11 cellular contexts compared by ENCODE assay signal in genomic region chr1:99441234-99442095, GRCh38.
DNase-seq lines count a peak whose midpoint lies in the region; ATAC-seq and TF ChIP-seq lines count a peak whose summit lies in the region.
"Had no signal": no experiment of that assay in that cellular context is flagged by ENCODE, and none has a peak within 500 bp of the region (broad histone marks: within the 10 kb centered on the region; RNA-seq: fewer than 3 reads in every experiment).

No MANE protein-coding gene starts in this region.

- no peaks in the 10 kb centered on the region for H3K27me3 ChIP-seq in AG04450 (ENCODE audit: control insufficient read depth, insufficient read depth, low read length)
- H3K27me3 ChIP-seq in GM23248 (replicated peaks; ENCODE audit: insufficient read depth), result no peaks in the 10 kb centered on the region
- H3K27me3 ChIP-seq in RWPE2 (ENCODE audit: insufficient read depth, poor library complexity, severe bottlenecking), result no peaks in the 10 kb centered on the region

- H3K4me2 ChIP-seq in GM23248 (ENCODE audit: unreplicated experiment), result peak overlapping the region; percentile 27

- CTCF ChIA-PET in AG04450 (lab: Charles Lee), result interaction anchor here (1.2 kb wide), 1 partner anchor 24 kb away, joined by 3 read pairs; no protein-coding TSS in a partner anchor

- TF ChIP-seq CTCF in AG04450 (IDR thresholded peaks at IDR 0.05; ENCODE audit: low read depth, low read length), result no peak
- TF ChIP-seq CTCF in RWPE2 (IDR thresholded peaks at IDR 0.05; ENCODE audit: poor library complexity, severe bottlenecking), result no peak
- TF ChIP-seq CTCF in fibroblast of the aortic adventitia (IDR thresholded peaks at IDR 0.05; ENCODE audit: insufficient read depth, low read length), result no peak

- H3K9me2 ChIP-seq in GM23248 (ENCODE audit: insufficient read depth), result no peaks in the 10 kb centered on the region; the same call in 1 of the 2 replicates

- H3K4me3 ChIP-seq in AG04450 (ENCODE audit: low read depth, low read length) (no peak overlapping the region), GM23248 (0 out of 2 replicates have a peak overlapping the region, but pooled peaks have one; percentile 6), RWPE2 (ENCODE audit: severe bottlenecking) (no peak overlapping the region), fibroblast of the aortic adventitia (ENCODE audit: low read depth, low read length) (no peak overlapping the region)

- H3K9me3 ChIP-seq in AG04450 (ENCODE audit: control insufficient read depth, insufficient read depth, low read length) (no peaks in the 10 kb centered on the region), GM23248 (ENCODE audit: low read depth) (no peaks in the 10 kb centered on the region), RWPE2 (ENCODE audit: severe bottlenecking) (no peaks in the 10 kb centered on the region)

- H3K36me3 ChIP-seq in GM23248 (ENCODE audit: low read depth) (no peaks in the 10 kb centered on the region), RWPE2 (ENCODE audit: low read depth) (no peaks in the 10 kb centered on the region)

- no peaks in the 10 kb centered on the region for H4K20me1 ChIP-seq in GM23248 (ENCODE audit: insufficient read depth)

- H3F3A ChIP-seq in GM23248 (ENCODE audit: insufficient read depth), result peaks cover 25% of the 10 kb centered on the region

- POLR2A ChIA-PET in AG04450 (lab: Yijun Ruan, JAX), result interaction anchor here (0.7 kb wide), 1 partner anchor 1742 kb away, joined by 3 read pairs; no protein-coding TSS in a partner anchor

- DNase-seq in AG04450 (ENCODE audit: low read depth, low spot score) (peak; percentile 10), GM23248 (peak; percentile 74), RWPE2 (ENCODE audit: low spot score) (no peak), fibroblast of the aortic adventitia (ENCODE audit: low read depth) (peak; percentile 38), activated gamma-delta T cell (lab: John Stamatoyannopoulos, UW) (no peak), cerebellar nuclear complex (lab: John Stamatoyannopoulos, UW) (no peak)
- DNase-seq: naive thymus-derived CD8-positive, alpha-beta T cell; NCI-H2081; T1000 had no signal

- no peak overlapping the region for H3K9ac ChIP-seq in GM23248

- in situ Hi-C loops in GM23248 (cut with MboI), result no loop called here

- WGBS in GM23248 (ENCODE audit: low coverage in 1 of 2, low lambda C conversion rate in 2 of 2, missing lambda C conversion rate in 2 of 2), 2 experiments, result 31 to 39% methylated on average over 8 of the region's 8 CpGs

- ATAC-seq in RWPE2 (ENCODE audit: low read depth) (peak; percentile 48; the same call in 1 of the 3 replicates), GM18909 (IDR thresholded peaks at IDR 0.05; ENCODE audit: poor library complexity, unreplicated experiment) (no peak), GM18517 (IDR thresholded peaks at IDR 0.05; ENCODE audit: unreplicated experiment) (no peak)

- no peak overlapping the region for H3K27ac ChIP-seq in AG04450 (ENCODE audit: low read depth, low read length)
- H3K27ac ChIP-seq in GM23248, result no peak overlapping the region
- no peak overlapping the region for H3K27ac ChIP-seq in RWPE2 (ENCODE audit: poor library complexity, severe bottlenecking)

- H3K4me1 ChIP-seq in GM23248 (ENCODE audit: insufficient read depth) (peaks cover 33% of the 10 kb centered on the region), RWPE2 (ENCODE audit: insufficient read depth, poor library complexity, severe bottlenecking) (no peaks in the 10 kb centered on the region)

- H2AFZ ChIP-seq in GM23248, result peak overlapping the region; percentile 42

- H3K79me2 ChIP-seq in GM23248 (ENCODE audit: insufficient read depth), result no peaks in the 10 kb centered on the region

Comparison
In these comparisons a context has a peak if more than half of its experiments do, and no peak if none do; other contexts are left out.
1. DNase-seq: peak in AG04450 (single experiment), GM23248 (single experiment) and fibroblast of the aortic adventitia (single experiment); none in RWPE2 (single experiment), activated gamma-delta T cell (single experiment) and cerebellar nuclear complex (0 of 2).